ENCODE assay signal across 8 cellular contexts in genomic region chr20:38127011-38127621, GRCh38. TPM values are rescaled to one million over a fixed set of nuclear protein-coding genes. Genes with fewer than 3 reads are reported as not detected.
DNase-seq lines count a peak whose midpoint lies in the region; ATAC-seq and TF ChIP-seq lines count a peak whose summit lies in the region.

No MANE protein-coding gene starts in this region.

- CTCF ChIA-PET in activated CD4-positive, alpha-beta T cell treated with anti-CD3 and anti-CD28 coated beads, Interleukin-2, amount 10 ng/mL, durations not matched to agents 7 days and 5 days (lab: Charles Lee), result no interaction called here

- peaks cover 6% of the 10 kb centered on the region for H3K4me1 Mint-ChIP-seq in activated CD4-positive, alpha-beta T cell treated with anti-CD3 and anti-CD28 coated beads, Interleukin-2, amount 10 ng/mL, durations not matched to agents 7 days and 5 days
- H3K4me1 Mint-ChIP-seq in GM23338, result peaks cover 6% of the 10 kb centered on the region; the same call in 2 of the 3 replicates
- H3K4me1 Mint-ChIP-seq in stimulated activated effector memory CD8-positive, alpha-beta T cell treated with anti-CD3 and anti-CD28 coated beads, Interleukin-12 subunit alpha, Interleukin-12 subunit beta, amount 100 ng/mL, for 72 hours, result peaks cover 7% of the 10 kb centered on the region

- H3K4me1 ChIP-seq in cardiac muscle cell (ENCODE audit: low read depth) (peaks cover 20% of the 10 kb centered on the region), GM23338 (ENCODE audit: insufficient read depth) (no peaks in the 10 kb centered on the region)

- no peaks in the 10 kb centered on the region for H3K27me3 Mint-ChIP-seq in activated CD4-positive, alpha-beta T cell treated with anti-CD3 and anti-CD28 coated beads, Interleukin-2, amount 10 ng/mL, durations not matched to agents 7 days and 5 days
- peaks cover 4% of the 10 kb centered on the region for H3K27me3 Mint-ChIP-seq in GM23338 (ENCODE audit: insufficient read depth, low read depth, poor library complexity)

- no peak overlapping the region for H2AFZ ChIP-seq in GM23338

- H3K36me3 ChIP-seq in cardiac muscle cell, result peaks cover 9% of the 10 kb centered on the region
- H3K36me3 ChIP-seq in GM23338 (ENCODE audit: insufficient read depth), result no peaks in the 10 kb centered on the region

- no peaks in the 10 kb centered on the region for H3K9me3 ChIP-seq in cardiac muscle cell (ENCODE audit: low read depth)

- H3K36me3 Mint-ChIP-seq in activated CD4-positive, alpha-beta T cell treated with anti-CD3 and anti-CD28 coated beads, Interleukin-2, amount 10 ng/mL, durations not matched to agents 7 days and 5 days (ENCODE audit: low read depth), result no peaks in the 10 kb centered on the region
- no peaks in the 10 kb centered on the region for H3K36me3 Mint-ChIP-seq in GM23338 (ENCODE audit: low read depth)
- no peaks in the 10 kb centered on the region for H3K36me3 Mint-ChIP-seq in stimulated activated effector memory CD8-positive, alpha-beta T cell treated with anti-CD3 and anti-CD28 coated beads, Interleukin-12 subunit alpha, Interleukin-12 subunit beta, amount 100 ng/mL, for 72 hours

- H3K27ac ChIP-seq in cardiac muscle cell (peak overlapping the region; percentile 56), GM23338 (ENCODE audit: low read depth) (no peak overlapping the region)

- H3K9me3 Mint-ChIP-seq in activated CD4-positive, alpha-beta T cell treated with anti-CD3 and anti-CD28 coated beads, Interleukin-2, amount 10 ng/mL, durations not matched to agents 7 days and 5 days, result no peaks in the 10 kb centered on the region
- H3K9me3 Mint-ChIP-seq in GM23338, result no peaks in the 10 kb centered on the region
- H3K9me3 Mint-ChIP-seq in stimulated activated effector memory CD8-positive, alpha-beta T cell treated with anti-CD3 and anti-CD28 coated beads, Interleukin-12 subunit alpha, Interleukin-12 subunit beta, amount 100 ng/mL, for 72 hours, result no peaks in the 10 kb centered on the region

- H3K27ac Mint-ChIP-seq in activated CD4-positive, alpha-beta T cell treated with anti-CD3 and anti-CD28 coated beads, Interleukin-2, amount 10 ng/mL, durations not matched to agents 7 days and 5 days, result no peak overlapping the region
- no peak overlapping the region for H3K27ac Mint-ChIP-seq in GM23338
- no peak overlapping the region for H3K27ac Mint-ChIP-seq in stimulated activated effector memory CD8-positive, alpha-beta T cell treated with anti-CD3 and anti-CD28 coated beads, Interleukin-12 subunit alpha, Interleukin-12 subunit beta, amount 100 ng/mL, for 72 hours

- 0 out of 2 replicates have a peak, but pooled peaks cover 2% of the 10 kb centered on the region for H3F3A ChIP-seq in GM23338 (replicated peaks; ENCODE audit: low read depth)

- H3K9me2 ChIP-seq in GM23338 (ENCODE audit: insufficient read depth), result no peaks in the 10 kb centered on the region

- H3K79me2 ChIP-seq in GM23338 (replicated peaks; ENCODE audit: insufficient read depth), result no peaks in the 10 kb centered on the region

- POLR2A ChIA-PET in activated CD4-positive, alpha-beta T cell treated with anti-CD3 and anti-CD28 coated beads, Interleukin-2, amount 10 ng/mL, durations not matched to agents 7 days and 5 days (lab: Charles Lee), result no interaction called here

- no peaks in the 10 kb centered on the region for H4K20me1 ChIP-seq in GM23338 (replicated peaks; ENCODE audit: insufficient read depth)

- no peak overlapping the region for H3K4me3 Mint-ChIP-seq in activated CD4-positive, alpha-beta T cell treated with anti-CD3 and anti-CD28 coated beads, Interleukin-2, amount 10 ng/mL, durations not matched to agents 7 days and 5 days
- no peak overlapping the region for H3K4me3 Mint-ChIP-seq in GM23338
- no peak overlapping the region for H3K4me3 Mint-ChIP-seq in stimulated activated effector memory CD8-positive, alpha-beta T cell treated with anti-CD3 and anti-CD28 coated beads, Interleukin-12 subunit alpha, Interleukin-12 subunit beta, amount 100 ng/mL, for 72 hours

- TF ChIP-seq CTCF in cardiac muscle cell (IDR thresholded peaks at IDR 0.05; ENCODE audit: low read depth, low read length) (no peak), GM23338 (conservative IDR thresholded peaks at IDR 0.05; ENCODE audit: low read depth in 2 of 2) (no peak)

- H3K27me3 ChIP-seq in cardiac muscle cell (no peaks in the 10 kb centered on the region), GM23338 (ENCODE audit: insufficient read depth) (no peaks in the 10 kb centered on the region)

- DNase-seq in H4 (ENCODE audit: low spot score) (peak; percentile 81), SW480 (ENCODE audit: low spot score) (peak; percentile 96), cardiac muscle cell (ENCODE audit: low read depth in 1 of 2, low spot score in 1 of 2) (peak in 1 of 2 donors; percentile 86), skeletal muscle cell (ENCODE audit: low read depth) (peak; percentile 36), GM23338 (ENCODE audit: low spot score) (no peak)
- DNase-seq in activated CD4-positive, alpha-beta T cell treated with anti-CD3 and anti-CD28 coated beads, Interleukin-2, amount 10 ng/mL, durations not matched to agents 7 days and 5 days, result no peak
- no peak for DNase-seq in stimulated activated effector memory CD8-positive, alpha-beta T cell treated with anti-CD3 and anti-CD28 coated beads, Interleukin-12 subunit alpha, Interleukin-12 subunit beta, amount 100 ng/mL, for 72 hours (ENCODE audit: low spot score in 2 of 2)

- no peak overlapping the region for H3K4me2 ChIP-seq in GM23338

- ATAC-seq in GM23338, result no peak
- ATAC-seq in stimulated activated effector memory CD8-positive, alpha-beta T cell treated with anti-CD3 and anti-CD28 coated beads, Interleukin-12 subunit alpha, Interleukin-12 subunit beta, amount 100 ng/mL, for 72 hours, result no peak
- ATAC-seq in GM18861 (IDR thresholded peaks at IDR 0.05; ENCODE audit: unreplicated experiment), result no peak

- H3K4me3 ChIP-seq in cardiac muscle cell (no peak overlapping the region), skeletal muscle cell (ENCODE audit: low read depth, low read length) (no peak overlapping the region), GM23338 (no peak overlapping the region)

TF ChIP-seq in GM23338, 12 proteins besides CTCF, POLR2A, EP300 and RAD21 (continues in another document):
- TF ChIP-seq POLR2AphosphoS5 (IDR thresholded peaks at IDR 0.05; ENCODE audit: low read depth) (no peak), ETS1 (IDR thresholded peaks at IDR 0.05) (no peak), NANOG (IDR thresholded peaks at IDR 0.05; ENCODE audit: borderline replicate concordance) (no peak), STAT1 (IDR thresholded peaks at IDR 0.05; ENCODE audit: unreplicated experiment) (no peak), REST (IDR thresholded peaks at IDR 0.05; ENCODE audit: unreplicated experiment) (no peak), ZNF331 (CRISPR knock-in tag; IDR thresholded peaks at IDR 0.05; ENCODE audit: low read depth) (no peak)

RNA-seq across cellular contexts. Expression of gene TGM2, which starts 38.0 kb away (rescaled TPM):
- 7.0 and 7.1 TPM in 2 replicates for total RNA-seq in H4 (2014; rRNA removed; shearing (Covaris generic))
- 144 and 275 TPM in 2 replicates for total RNA-seq in cardiac muscle cell
- polyA plus RNA-seq in cardiac muscle cell, result 119 and 192 TPM in 2 replicates
- under 1 TPM; 0.07 to 0.21 TPM for total RNA-seq in activated CD4-positive, alpha-beta T cell treated with anti-CD3 and anti-CD28 coated beads, Interleukin-2, amount 10 ng/mL, durations not matched to agents 7 days and 5 days
- 0.19 and 1.0 TPM in 2 replicates for total RNA-seq in GM23338 (2014; rRNA removed; shearing (Covaris generic))
- 0.45 and 0.49 TPM in 2 replicates for polyA plus RNA-seq in GM23338 (2016; fragmentation: Nextera tagmentation; extraction: Ambion mirVana)

Comparison
In these comparisons a context has a peak if more than half of its experiments do, and no peak if none do; other contexts are left out.
1. DNase-seq: peak in H4 (single experiment), SW480 (single experiment) and skeletal muscle cell (single experiment); none in activated CD4-positive, alpha-beta T cell treated with anti-CD3 and anti-CD28 coated beads, Interleukin-2, amount 10 ng/mL, durations not matched to agents 7 days and 5 days (single experiment), GM23338 (single experiment) and stimulated activated effector memory CD8-positive, alpha-beta T cell treated with anti-CD3 and anti-CD28 coated beads, Interleukin-12 subunit alpha, Interleukin-12 subunit beta, amount 100 ng/mL, for 72 hours (0 of 2).
2. RNA of gene TGM2, which starts 38.0 kb away (total RNA-seq): 144 to 275 TPM in cardiac muscle cell; 7.0 to 7.1 TPM in H4, 0.19 to 1.0 TPM in GM23338 and 0.07 to 0.21 TPM in activated CD4-positive, alpha-beta T cell treated with anti-CD3 and anti-CD28 coated beads, Interleukin-2, amount 10 ng/mL, durations not matched to agents 7 days and 5 days; every median in the first group is over 10 times any median in the second.